Comparison of ENCODE assay signal across 17 cellular contexts in genomic region chr2:62789518-62789917, GRCh38.
"Had no signal": no experiment of that assay in that cellular context is flagged by ENCODE, and none has a peak within 500 bp of the region (broad histone marks: within the 10 kb centered on the region; RNA-seq: fewer than 3 reads in every experiment).

No MANE protein-coding gene starts in this region.

- H3K27me3 ChIP-seq: cardiac muscle cell, esophagus squamous epithelium, transverse colon, uterus had no signal

- H3K4me1 ChIP-seq: lower lobe of right lung had no signal

- H3K36me3 ChIP-seq: cardiac muscle cell, esophagus squamous epithelium, lower lobe of right lung, transverse colon, uterus had no signal

- H3K27ac ChIP-seq: cardiac muscle cell, lower lobe of right lung, transverse colon, uterus had no signal

- H3K4me3 ChIP-seq: cardiac muscle cell, esophagus squamous epithelium, lower lobe of right lung, transverse colon, uterus had no signal

- H3K9me3 ChIP-seq: esophagus squamous epithelium, lower lobe of right lung, transverse colon, uterus had no signal

- DNase-seq: activated CD4-positive, alpha-beta T cell treated with anti-CD3 and anti-CD28 coated beads, Interleukin-2, amount 50 U/mL, for 4 hours; activated gamma-delta T cell; amniotic stem cell; dermis blood vessel endothelial cell; effector memory CD4-positive, alpha-beta T cell; esophagus squamous epithelium; left cardiac atrium; lower lobe of right lung; posterior cingulate gyrus; stimulated activated CD4-positive, alpha-beta T cell treated with anti-CD3 and anti-CD28 coated beads, Interleukin-12 subunit alpha, Interleukin-12 subunit beta, amount 100 ng/mL, for 4 hours; stimulated activated CD4-positive, alpha-beta T cell treated with anti-CD3 and anti-CD28 coated beads, Interleukin-1b, Interleukin-23, amount 100 ng/mL, for 48 hours; stimulated activated CD8-positive, alpha-beta memory T cell treated with anti-CD3 and anti-CD28 coated beads, Interleukin-4, amount 100 ng/mL, for 48 hours; stimulated activated naive CD4-positive, alpha-beta T cell; substantia nigra; transverse colon; uterus had no signal

- ATAC-seq: left cardiac atrium, lower lobe of right lung had no signal
